Comparison of ENCODE assay signal across 13 cellular contexts in the genomic region with DNA sequence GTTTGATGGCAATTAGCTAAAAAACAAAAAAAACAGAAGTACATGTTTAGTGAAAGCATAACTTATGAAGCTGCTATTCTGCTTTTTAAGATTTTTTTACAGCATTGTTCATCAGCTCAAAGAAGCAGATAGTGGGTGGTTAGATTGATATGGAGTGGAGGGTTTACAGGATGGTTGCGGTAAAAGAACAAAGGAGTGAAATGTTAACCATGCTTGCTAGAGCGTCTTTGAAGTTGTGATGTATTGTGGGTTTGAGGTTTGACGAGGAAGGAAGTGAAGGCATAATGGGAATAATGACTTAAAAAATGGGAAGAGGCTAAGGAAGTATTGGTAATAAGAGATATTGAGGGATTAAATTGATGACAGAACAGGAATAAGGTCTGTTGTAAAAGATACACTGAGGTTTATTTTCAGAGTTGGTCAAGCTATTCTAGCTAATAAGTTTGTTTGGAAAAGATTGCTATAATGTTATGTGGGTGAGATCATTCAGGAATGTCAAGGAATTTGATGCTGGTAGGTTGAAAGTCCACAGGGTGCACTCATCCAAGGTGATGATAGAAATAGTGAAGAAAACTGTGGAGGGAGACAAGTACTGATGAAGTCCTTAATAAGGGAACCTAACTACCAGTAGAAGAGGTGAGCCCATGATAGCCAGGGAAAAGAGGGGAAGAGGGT. TPM values are rescaled to one million over a fixed set of nuclear protein-coding genes. Genes with fewer than 3 reads are reported as not detected.
DNase-seq lines count a peak whose midpoint lies in the region; ATAC-seq and TF ChIP-seq lines count a peak whose summit lies in the region.
"Had no signal": no experiment of that assay in that cellular context is flagged by ENCODE, and none has a peak within 500 bp of the region (broad histone marks: within the 10 kb centered on the region; RNA-seq: fewer than 3 reads in every experiment).

No MANE protein-coding gene starts in this region.

- POLR2A ChIA-PET in CD8-positive, alpha-beta T cell (lab: Charles Lee): no interaction called here

- CTCF ChIA-PET in CD8-positive, alpha-beta T cell (lab: Charles Lee): no interaction called here

- H3K4me1 Mint-ChIP-seq in CD8-positive, alpha-beta T cell (ENCODE audit: low read depth): peaks cover 53% of the 10 kb centered on the region
- peaks cover 21% of the 10 kb centered on the region for H3K4me1 Mint-ChIP-seq in chondrocyte (ENCODE audit: low read depth)

- peaks cover 3% of the 10 kb centered on the region for H3K36me3 Mint-ChIP-seq in CD8-positive, alpha-beta T cell
- no peaks in the 10 kb centered on the region for H3K36me3 Mint-ChIP-seq in chondrocyte (ENCODE audit: low read depth)

- no peak for TF ChIP-seq RAD21 in Ishikawa (IDR thresholded peaks at IDR 0.05; ENCODE audit: low read depth)

- TF ChIP-seq EP300 in Ishikawa (IDR thresholded peaks at IDR 0.05; ENCODE audit: borderline replicate concordance): no peak

- no peak overlapping the region for H3K4me3 ChIP-seq in CD8-positive, alpha-beta T cell (ENCODE audit: low read depth, low read length)
- peak overlapping the region in 1 of 2 experiments; percentile 0 for H3K4me3 ChIP-seq in neutrophil (ENCODE audit: low read depth in 1 of 2, low read length in 1 of 2)

- H3K9me3 Mint-ChIP-seq in CD8-positive, alpha-beta T cell: no peaks in the 10 kb centered on the region
- H3K9me3 Mint-ChIP-seq in chondrocyte (ENCODE audit: low read depth): peaks cover 3% of the 10 kb centered on the region
- H3K9me3 Mint-ChIP-seq: H9 had no signal

- H3K27ac Mint-ChIP-seq in CD8-positive, alpha-beta T cell: no peak overlapping the region
- H3K27ac Mint-ChIP-seq in chondrocyte (ENCODE audit: unreplicated experiment): peak overlapping the region; percentile 75
- H3K27ac Mint-ChIP-seq: activated T-helper 2 cell treated with anti-CD3 and anti-CD28 coated beads, Interferon-gamma antibody, Interleukin-2, Interleukin-4, amounts not matched to agents 10 μg/mL and 5 μg/mL and 100 μg/mL, durations not matched to agents 14 hours and 24 hours and 36 hours had no signal

- H3K27me3 ChIP-seq in CD8-positive, alpha-beta T cell (ENCODE audit: insufficient read depth, low read length): no peaks in the 10 kb centered on the region
- H3K27me3 ChIP-seq in neutrophil: no peaks in the 10 kb centered on the region

- H3K4me1 ChIP-seq in CD8-positive, alpha-beta T cell (ENCODE audit: insufficient read depth, low read length): peaks cover 23% of the 10 kb centered on the region
- H3K4me1 ChIP-seq in neutrophil (ENCODE audit: control insufficient read depth in 1 of 2, insufficient read depth in 1 of 2, low read depth in 1 of 2, low read length in 1 of 2): peaks cover 35 to 60% of the 10 kb centered on the region in 2 experiments

- H3K27ac ChIP-seq in CD8-positive, alpha-beta T cell (ENCODE audit: low read depth, low read length): no peak overlapping the region
- H3K27ac ChIP-seq in neutrophil: peak overlapping the region; percentile 64

- ATAC-seq in CD8-positive, alpha-beta T cell: no peak
- no peak for ATAC-seq in GM21576 (IDR thresholded peaks at IDR 0.05; ENCODE audit: unreplicated experiment)

- no peaks in the 10 kb centered on the region for H3K36me3 ChIP-seq in CD8-positive, alpha-beta T cell (ENCODE audit: insufficient read depth, low read length)
- H3K36me3 ChIP-seq in neutrophil: peaks cover 4% of the 10 kb centered on the region

- peaks cover 5% of the 10 kb centered on the region for H3K27me3 Mint-ChIP-seq in CD8-positive, alpha-beta T cell (ENCODE audit: low read depth)
- H3K27me3 Mint-ChIP-seq in chondrocyte (ENCODE audit: low read depth): no peaks in the 10 kb centered on the region

- no peaks in the 10 kb centered on the region for H3K9me3 ChIP-seq in CD8-positive, alpha-beta T cell (ENCODE audit: low read length)
- H3K9me3 ChIP-seq in neutrophil: no peaks in the 10 kb centered on the region

- intact Hi-C loops in CD8-positive, alpha-beta T cell (cut with DNase I, micrococcal nuclease): no loop called here

- H3K4me3 Mint-ChIP-seq in CD8-positive, alpha-beta T cell: peak overlapping the region; percentile 2
- no peak overlapping the region for H3K4me3 Mint-ChIP-seq in chondrocyte (ENCODE audit: unreplicated experiment)
- H3K4me3 Mint-ChIP-seq: H9, neural crest cell had no signal

- no peak for TF ChIP-seq CTCF in CD8-positive, alpha-beta T cell (IDR thresholded peaks at IDR 0.05)
- no peak for TF ChIP-seq CTCF in chondrocyte (IDR thresholded peaks at IDR 0.05)
- no peak for TF ChIP-seq CTCF in neutrophil (IDR thresholded peaks at IDR 0.05)

- no peak for DNase-seq in CD8-positive, alpha-beta T cell
- DNase-seq in chondrocyte (ENCODE audit: low spot score): no peak
- DNase-seq in germinal center (ENCODE audit: low spot score): no peak
- DNase-seq in GM19238 (ENCODE audit: insufficient read length, low spot score): no peak
- no peak for DNase-seq in cerebellum (ENCODE audit: low spot score)
- DNase-seq: H9, NCI-H1436, substantia nigra had no signal

TF ChIP-seq in Ishikawa, 13 proteins besides CTCF, POLR2A, EP300 and RAD21:
- TF ChIP-seq FOXM1 (IDR thresholded peaks at IDR 0.05; ENCODE audit: borderline replicate concordance, low read depth) (no peak), TEAD4 (IDR thresholded peaks at IDR 0.05) (peak; percentile 56), TAF1 (IDR thresholded peaks at IDR 0.05; ENCODE audit: low read depth) (no peak), ZBTB7A (IDR thresholded peaks at IDR 0.05; ENCODE audit: low read depth) (no peak), USF1 (IDR thresholded peaks at IDR 0.05) (no peak)

RNA-seq across cellular contexts. Expression of gene SPOPL, which starts 14.6 kb away (rescaled TPM):
- 10 to 100 TPM; 14.2 to 15.7 TPM for total RNA-seq in CD8-positive, alpha-beta T cell
- 9.9 to 16.2 TPM (median 14.7 TPM) in 3 replicates for total RNA-seq in chondrocyte
- 22.5 TPM for total RNA-seq in cerebellum
